In the genomic region with DNA sequence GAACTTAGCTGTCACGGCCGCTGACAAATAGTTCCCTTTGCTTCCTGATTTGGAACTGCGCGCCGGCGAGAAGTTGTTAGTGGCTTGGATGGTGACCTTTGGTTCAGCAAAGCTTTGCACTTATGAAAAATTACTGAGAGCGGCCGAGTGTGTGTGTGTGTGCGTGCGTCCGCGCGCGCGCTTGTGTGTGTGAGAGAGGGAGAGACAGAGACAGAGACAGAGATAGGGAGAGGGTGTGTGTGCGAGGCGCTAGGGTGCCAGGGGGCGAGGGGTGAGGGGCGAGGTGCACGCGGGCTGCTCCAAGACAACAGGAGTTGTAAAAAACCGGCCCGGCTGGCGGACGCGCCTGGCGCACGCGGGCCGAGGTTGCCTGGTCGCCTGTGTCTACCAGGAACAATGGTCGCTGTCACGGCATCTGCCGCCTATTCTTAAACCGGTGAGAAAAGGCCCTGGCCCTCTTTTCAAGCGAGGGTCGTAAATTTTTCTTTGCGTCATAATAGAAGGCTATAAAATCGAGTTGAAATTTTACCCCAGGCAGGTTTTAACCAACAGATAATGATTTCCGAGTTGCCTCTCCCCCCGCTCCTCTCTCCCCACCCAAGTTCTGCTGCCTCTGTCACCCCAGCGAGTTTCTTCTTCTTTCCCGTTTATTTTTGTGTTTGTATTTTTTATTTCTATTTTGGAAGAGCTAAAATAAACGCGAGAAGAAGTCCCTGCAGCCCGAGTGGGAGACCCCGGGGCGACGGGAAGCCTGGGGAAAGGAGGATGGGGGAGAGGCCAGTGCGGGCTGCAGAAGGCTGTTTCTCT, we compare ENCODE assay signal across 10 cellular contexts. TPM values are rescaled to one million over a fixed set of nuclear protein-coding genes. Genes with fewer than 3 reads are reported as not detected.
DNase-seq lines count a peak whose midpoint lies in the region; ATAC-seq, FAIRE-seq and TF ChIP-seq lines count a peak whose summit lies in the region.
"Had no signal": no experiment of that assay in that cellular context is flagged by ENCODE, and none has a peak within 500 bp of the region (broad histone marks: within the 10 kb centered on the region; RNA-seq: fewer than 3 reads in every experiment).

No MANE protein-coding gene starts in this region.

- H3K36me3 ChIP-seq in HAP-1 (replicated peaks) = peaks cover 5% of the 10 kb centered on the region; the same call in 1 of the 2 replicates
- H3K36me3 ChIP-seq in muscle layer of duodenum (ENCODE audit: control insufficient read depth in 1 of 2, insufficient read depth in 2 of 2, low read length in 2 of 2) = no peaks in the 10 kb centered on the region

- DNase-seq in AG10803 (ENCODE audit: low read depth) = peak; percentile 45
- DNase-seq in HAP-1 (ENCODE audit: low spot score in 2 of 2) = peak; percentile 90 to 93
- no peak for DNase-seq in activated CD4-positive, alpha-beta memory T cell treated with anti-CD3 and anti-CD28 coated beads for 36 hours
- no peak for DNase-seq in H54 (ENCODE audit: insufficient read length, low spot score)
- DNase-seq in inferior parietal cortex (ENCODE audit: extremely low spot score) = no peak
- DNase-seq: head of caudate nucleus had no signal

- H3K4me3 ChIP-seq in AG10803 (ENCODE audit: low read length) = peak overlapping the region; percentile 58
- H3K4me3 ChIP-seq in HAP-1 = peak overlapping the region; percentile 31
- H3K4me3 ChIP-seq in muscle layer of duodenum (ENCODE audit: low read depth in 1 of 2, low read length in 2 of 2) = peak overlapping the region; percentile 30 to 48

- no peaks in the 10 kb centered on the region for H3K9me3 Mint-ChIP-seq in activated CD4-positive, alpha-beta memory T cell treated with anti-CD3 and anti-CD28 coated beads for 36 hours
- H3K9me3 Mint-ChIP-seq: activated T-helper 17 cell treated with anti-CD3 and anti-CD28 coated beads, Interleukin-2, amount 50 U/mL, for 72 hours had no signal

- intact Hi-C loops in activated CD4-positive, alpha-beta memory T cell treated with anti-CD3 and anti-CD28 coated beads for 36 hours (cut with micrococcal nuclease) = no loop called here

- POLR2A ChIA-PET in activated CD4-positive, alpha-beta memory T cell treated with anti-CD3 and anti-CD28 coated beads for 36 hours (lab: Charles Lee) = no interaction called here

- peaks cover 66% of the 10 kb centered on the region for H3K27me3 Mint-ChIP-seq in activated CD4-positive, alpha-beta memory T cell treated with anti-CD3 and anti-CD28 coated beads for 36 hours

- peaks cover 4% of the 10 kb centered on the region for H3K36me3 Mint-ChIP-seq in activated CD4-positive, alpha-beta memory T cell treated with anti-CD3 and anti-CD28 coated beads for 36 hours

- FAIRE-seq in H54 (lab: Jason Lieb, UNC) = no peak

- H3K9me3 ChIP-seq in HAP-1 = no peaks in the 10 kb centered on the region; the same call in 1 of the 2 replicates
- H3K9me3 ChIP-seq in muscle layer of duodenum (ENCODE audit: control insufficient read depth in 1 of 2, low read length in 2 of 2) = no peaks in the 10 kb centered on the region

- ATAC-seq in GM18870 (IDR thresholded peaks at IDR 0.05; ENCODE audit: unreplicated experiment) (no peak), GM21526 (IDR thresholded peaks at IDR 0.05; ENCODE audit: low FRiP score, unreplicated experiment) (no peak)
- ATAC-seq: activated T-helper 17 cell treated with anti-CD3 and anti-CD28 coated beads, Interleukin-2, amount 50 U/mL, for 72 hours had no signal

- TF ChIP-seq POLR2A in H54 (IDR thresholded peaks at IDR 0.05; ENCODE audit: low read depth, low read length) = no peak

- CTCF ChIA-PET in activated CD4-positive, alpha-beta memory T cell treated with anti-CD3 and anti-CD28 coated beads for 36 hours (lab: Charles Lee) = no interaction called here

- H3K27ac Mint-ChIP-seq in activated CD4-positive, alpha-beta memory T cell treated with anti-CD3 and anti-CD28 coated beads for 36 hours = peak overlapping the region; percentile 38
- H3K27ac Mint-ChIP-seq: activated T-helper 17 cell treated with anti-CD3 and anti-CD28 coated beads, Interleukin-2, amount 50 U/mL, for 72 hours had no signal

- in situ Hi-C loops in HAP-1 (cut with MboI; ENCODE audit: low sequenced_read_pairs) = no loop called here

- peaks cover 16% of the 10 kb centered on the region for H3K4me1 ChIP-seq in HAP-1
- peaks cover 0 to 42% of the 10 kb centered on the region in 2 donors for H3K4me1 ChIP-seq in muscle layer of duodenum (ENCODE audit: control insufficient read depth in 1 of 2, insufficient read depth in 2 of 2, low read length in 2 of 2)

- H3K4me1 Mint-ChIP-seq in activated CD4-positive, alpha-beta memory T cell treated with anti-CD3 and anti-CD28 coated beads for 36 hours (ENCODE audit: low read depth) = peaks cover 12% of the 10 kb centered on the region

- peak overlapping the region; percentile 10 for H3K4me3 Mint-ChIP-seq in activated CD4-positive, alpha-beta memory T cell treated with anti-CD3 and anti-CD28 coated beads for 36 hours
- H3K4me3 Mint-ChIP-seq: activated T-helper 17 cell treated with anti-CD3 and anti-CD28 coated beads, Interleukin-2, amount 50 U/mL, for 72 hours had no signal

- no peak overlapping the region for H3K27ac ChIP-seq in muscle layer of duodenum (ENCODE audit: low read length)

- TF ChIP-seq CTCF in AG10803 (conservative IDR thresholded peaks at IDR 0.05; ENCODE audit: low read length) = no peak

- H3K27me3 ChIP-seq in HAP-1 (ENCODE audit: low read depth) (no peaks in the 10 kb centered on the region), muscle layer of duodenum (ENCODE audit: low read depth, low read length) (peaks cover 62% of the 10 kb centered on the region)

RNA-seq across cellular contexts. Expression of a gene that starts 0.6 kb away (rescaled TPM):
- total RNA-seq in activated CD4-positive, alpha-beta memory T cell treated with anti-CD3 and anti-CD28 coated beads for 36 hours = not detected
- total RNA-seq: activated T-helper 17 cell treated with anti-CD3 and anti-CD28 coated beads, Interleukin-2, amount 50 U/mL, for 72 hours had no signal

RNA-seq across cellular contexts. Expression of a gene that starts 6.4 kb away (rescaled TPM):
- total RNA-seq in activated CD4-positive, alpha-beta memory T cell treated with anti-CD3 and anti-CD28 coated beads for 36 hours = not detected
- total RNA-seq: activated T-helper 17 cell treated with anti-CD3 and anti-CD28 coated beads, Interleukin-2, amount 50 U/mL, for 72 hours had no signal

RNA-seq across cellular contexts. Expression of a gene that starts 28.2 kb away (rescaled TPM):
- total RNA-seq in activated CD4-positive, alpha-beta memory T cell treated with anti-CD3 and anti-CD28 coated beads for 36 hours = not detected
- total RNA-seq: activated T-helper 17 cell treated with anti-CD3 and anti-CD28 coated beads, Interleukin-2, amount 50 U/mL, for 72 hours had no signal

RNA-seq across cellular contexts. Expression of a gene that starts 30.8 kb away (rescaled TPM):
- not detected for total RNA-seq in activated CD4-positive, alpha-beta memory T cell treated with anti-CD3 and anti-CD28 coated beads for 36 hours
- total RNA-seq: activated T-helper 17 cell treated with anti-CD3 and anti-CD28 coated beads, Interleukin-2, amount 50 U/mL, for 72 hours had no signal

RNA-seq across cellular contexts. Expression of a gene that starts 35.2 kb away (rescaled TPM):
- not detected for total RNA-seq in activated CD4-positive, alpha-beta memory T cell treated with anti-CD3 and anti-CD28 coated beads for 36 hours
- total RNA-seq: activated T-helper 17 cell treated with anti-CD3 and anti-CD28 coated beads, Interleukin-2, amount 50 U/mL, for 72 hours had no signal

Comparison
In these comparisons a context has a peak if more than half of its experiments do, and no peak if none do; other contexts are left out.
1. DNase-seq: peak in AG10803 (single experiment) and HAP-1 (2 of 2); none in activated CD4-positive, alpha-beta memory T cell treated with anti-CD3 and anti-CD28 coated beads for 36 hours (single experiment), H54 (single experiment) and inferior parietal cortex (single experiment).
2. Peak in every context shown above with its lines, with median percentiles within 50 percentile points of each other: H3K4me3 ChIP-seq.